In genomic region chr1:26233903-26234643, GRCh38 we compare ENCODE assay signal across 8 cellular contexts. TPM values are rescaled to one million over a fixed set of nuclear protein-coding genes. Genes with fewer than 3 reads are reported as not detected.
A peak's percentile ranks its signal among the peaks of the same experiment; 100 is the strongest.
DNase-seq lines count a peak whose midpoint lies in the region; ATAC-seq, FAIRE-seq and TF ChIP-seq lines count a peak whose summit lies in the region.

TSS of gene CEP85 (plus strand) at chr1:26234200. CDS start at chr1:26239784, 5,584 bp downstream.

- in situ Hi-C loops in transverse colon (cut with MboI; ENCODE audit: low pct_ligation_motif_present in 1 of 4, low pct_unique_long_range_greater_than_20kb in 1 of 4, low sequenced_read_pairs in 3 of 4) = no loop called here

- peaks cover 33 to 41% (median 38%) of the 10 kb centered on the region in 3 donors for H3K4me1 Mint-ChIP-seq in T-cell

- DNase-seq in GM12892 (ENCODE audit: insufficient read length) = peak; percentile 97
- peak; percentile 91 for DNase-seq in NCI-H1436 treated with DMSO at 0.1 percent for 48 hours (lab: John Stamatoyannopoulos, UW)
- peak; percentile 95 to 99 (median 98) for DNase-seq in T-cell
- peak; percentile 99 for DNase-seq in cardiac muscle cell (ENCODE audit: low read depth in 1 of 2, low spot score in 1 of 2)
- peak; percentile 99 for DNase-seq in transverse colon

- no peak for TF ChIP-seq EP300 in transverse colon (IDR thresholded peaks at IDR 0.05; ENCODE audit: low read depth)

- peak within 1 kb of the TSS; percentile 80 for H3K4me3 ChIP-seq in cardiac muscle cell
- peak within 1 kb of the TSS; percentile 78 for H3K4me3 ChIP-seq in parathyroid adenoma (ENCODE audit: low read depth, low read length)
- peak within 1 kb of the TSS; percentile 45 to 69 (median 60) for H3K4me3 ChIP-seq in transverse colon

- POLR2A ChIA-PET in T-cell (lab: Charles Lee) = interaction anchor here in 1 of 2 donors (0.5 to 0.7 kb wide), 4 partner anchors 58 to 934 kb away, joined by 3 to 6 read pairs (median 4); no protein-coding TSS in a partner anchor

- ATAC-seq in HG02852 (IDR thresholded peaks at IDR 0.05; ENCODE audit: unreplicated experiment) (peak; percentile 89), T-cell (replicated peaks in 1 of 4) (peak; percentile 92 to 96 (median 94))

- H3K9me3 ChIP-seq in cardiac muscle cell (ENCODE audit: low read depth) (no peaks in the 10 kb centered on the region), parathyroid adenoma (ENCODE audit: control insufficient read depth, low read length) (no peaks in the 10 kb centered on the region), transverse colon (no peaks in the 10 kb centered on the region)

- intact Hi-C loops in transverse colon (cut with DNase I; ENCODE audit: low total_unique reads) = no loop called here

- H3K27me3 ChIP-seq in cardiac muscle cell (no peaks in the 10 kb centered on the region), parathyroid adenoma (ENCODE audit: control insufficient read depth, insufficient read depth, low read length) (no peaks in the 10 kb centered on the region), transverse colon (no peaks in the 10 kb centered on the region)

- CTCF ChIA-PET in T-cell (lab: Charles Lee) = interaction anchor here (0.5 to 3.1 kb wide), 31 partner anchors 28 to 552 kb away, joined by 3 to 23 read pairs (median 4); partner anchors contain the start of genes ZNF593 (in 2 of the 2) and DHDDS (in 1 of the 2)

- peak within 1 kb of the TSS; percentile 75 for H3K4me2 ChIP-seq in parathyroid adenoma (ENCODE audit: low read length)

- 0 to 1% (median 0%) methylated on average over 64 to 73 of the region's 73 CpGs for WGBS in adipose tissue, 3 donors
- 1% methylated on average over 72 of the region's 73 CpGs; no CpG with 5 or more reads in 1 of the 2 donors for WGBS in transverse colon (ENCODE audit: low coverage in 1 of 2), 2 donors

- TF ChIP-seq CTCF in cardiac muscle cell (IDR thresholded peaks at IDR 0.05; ENCODE audit: low read depth, low read length) (peak; percentile 89), parathyroid adenoma (IDR thresholded peaks at IDR 0.05) (peak; percentile 86), transverse colon (IDR thresholded peaks at IDR 0.05) (peak; percentile 69 to 93 (median 80))

- no peaks in the 10 kb centered on the region for H3K27me3 Mint-ChIP-seq in T-cell

- TF ChIP-seq POLR2A in GM12892 (IDR thresholded peaks at IDR 0.05; ENCODE audit: low read depth, low read length) (peak; percentile 89), transverse colon (IDR thresholded peaks at IDR 0.05) (peak; percentile 92)

- H3K4me1 ChIP-seq in cardiac muscle cell (ENCODE audit: low read depth) (peaks cover 5% of the 10 kb centered on the region), parathyroid adenoma (no peaks in the 10 kb centered on the region), transverse colon (peaks cover 0 to 21% (median 10%) of the 10 kb centered on the region in 4 donors)

- peak within 1 kb of the TSS; percentile 94 for H2AFZ ChIP-seq in parathyroid adenoma

- H3K9ac ChIP-seq in parathyroid adenoma = peak within 1 kb of the TSS; percentile 69

- peaks cover 5% of the 10 kb centered on the region for H3K79me2 ChIP-seq in parathyroid adenoma

- peak within 1 kb of the TSS; percentile 96 for H3K27ac Mint-ChIP-seq in T-cell

- H3K9me3 Mint-ChIP-seq in T-cell = no peaks in the 10 kb centered on the region

- H3K36me3 ChIP-seq in cardiac muscle cell (no peaks in the 10 kb centered on the region), parathyroid adenoma (ENCODE audit: control insufficient read depth, insufficient read depth, low read length) (no peaks in the 10 kb centered on the region), transverse colon (no peaks in the 10 kb centered on the region)

- H3K27ac ChIP-seq in adipose tissue (ENCODE audit: low read depth, low read length) (peak within 1 kb of the TSS; percentile 48), cardiac muscle cell (peak within 1 kb of the TSS; percentile 87), parathyroid adenoma (peak within 1 kb of the TSS; percentile 85), transverse colon (peak within 1 kb of the TSS; percentile 89 to 97 (median 93))

- H3K4me3 Mint-ChIP-seq in T-cell = peak within 1 kb of the TSS; percentile 94 to 99 (median 99)

- peak; percentile 100 for FAIRE-seq in GM12892 (lab: Jason Lieb, UNC)

- H3K36me3 Mint-ChIP-seq in T-cell = peaks cover 6% of the 10 kb centered on the region

RNA-seq across cellular contexts. Expression of gene CEP85, which starts in this region (rescaled TPM):
- 14.7 TPM for polyA plus RNA-seq in GM12892 (2012; ENCODE audit: missing spikeins)
- total RNA-seq in T-cell = 10 to 100 TPM; 14.2 to 28.5 (median 20.7) TPM
- 1 to 10 TPM; 1.3 to 3.3 (median 1.9) TPM for polyA plus RNA-seq in adipose tissue
- 32.7 and 33.2 TPM in 2 replicates for total RNA-seq in cardiac muscle cell
- 22.9 and 28.8 TPM in 2 replicates for polyA plus RNA-seq in cardiac muscle cell
- 10 to 100 TPM in 3 of 4 donors, 1 to 10 TPM in 1; 8.6 to 73.8 (median 13.6) TPM for total RNA-seq in transverse colon

Comparison
In these comparisons a context has a peak if more than half of its experiments do, and no peak if none do; other contexts are left out.
1. Peak in every context shown above with its lines: DNase-seq, ATAC-seq, H3K4me3 ChIP-seq and H3K27ac ChIP-seq.